ENCODE assay signal across 8 cellular contexts in genomic region chr4:77734928-77735327, GRCh38.
DNase-seq lines count a peak whose midpoint lies in the region; ATAC-seq and TF ChIP-seq lines count a peak whose summit lies in the region.

No MANE protein-coding gene starts in this region.

- intact Hi-C loops in left ventricle myocardium superior (cut with micrococcal nuclease) = no loop called here
- intact Hi-C loops in Right ventricle myocardium inferior (cut with DNase I) = loop anchor here (5.0 kb wide), 1 partner anchor 82 kb away; the partner anchor contains the start of gene CNOT6L

- H3K4me3 ChIP-seq in neural progenitor cell = no peak overlapping the region

- POLR2A ChIA-PET in naive thymus-derived CD8-positive, alpha-beta T cell (lab: Charles Lee) = no interaction called here

- no peaks in the 10 kb centered on the region for H3F3A ChIP-seq in neural progenitor cell (ENCODE audit: low read depth)

- peaks cover 54% of the 10 kb centered on the region for H3K36me3 Mint-ChIP-seq in activated naive CD8-positive, alpha-beta T cell treated with anti-CD3 and anti-CD28 coated beads for 36 hours
- peaks cover 0 to 79% (median 24%) of the 10 kb centered on the region in 3 donors for H3K36me3 Mint-ChIP-seq in naive thymus-derived CD8-positive, alpha-beta T cell
- H3K36me3 Mint-ChIP-seq in neural progenitor cell = peaks cover 5% of the 10 kb centered on the region

- no peak overlapping the region for H2AFZ ChIP-seq in neural progenitor cell (replicated peaks)

- ATAC-seq in left ventricle myocardium superior (peak; percentile 26), Right ventricle myocardium inferior (no peak), HG02571 (IDR thresholded peaks at IDR 0.05; ENCODE audit: unreplicated experiment) (peak; percentile 84)
- ATAC-seq in naive thymus-derived CD8-positive, alpha-beta T cell = peak; percentile 73 to 79

- DNase-seq in left ventricle myocardium superior = no peak
- no peak for DNase-seq in Right ventricle myocardium inferior (ENCODE audit: missing footprints)
- DNase-seq in M059J (ENCODE audit: low read depth) = peak; percentile 77
- peak; percentile 38 for DNase-seq in activated naive CD8-positive, alpha-beta T cell treated with anti-CD3 and anti-CD28 coated beads for 36 hours
- DNase-seq in naive thymus-derived CD8-positive, alpha-beta T cell = peak in 5 of 10 donors; percentile 12 to 32 (median 24)
- DNase-seq in neural progenitor cell (ENCODE audit: low spot score) = no peak
- DNase-seq in C1 segment of cervical spinal cord (lab: John Stamatoyannopoulos, UW) = no peak

- no peaks in the 10 kb centered on the region for H4K20me1 ChIP-seq in neural progenitor cell (ENCODE audit: low read depth)

- no peaks in the 10 kb centered on the region for H3K9me3 ChIP-seq in neural progenitor cell (ENCODE audit: low read depth)

- no peaks in the 10 kb centered on the region for H3K36me3 ChIP-seq in neural progenitor cell

- H3K4me1 Mint-ChIP-seq in activated naive CD8-positive, alpha-beta T cell treated with anti-CD3 and anti-CD28 coated beads for 36 hours = peaks cover 70% of the 10 kb centered on the region
- peaks cover 21 to 76% (median 62%) of the 10 kb centered on the region in 4 donors for H3K4me1 Mint-ChIP-seq in naive thymus-derived CD8-positive, alpha-beta T cell
- H3K4me1 Mint-ChIP-seq in neural progenitor cell = no peaks in the 10 kb centered on the region

- H3K4me1 ChIP-seq in neural progenitor cell = no peaks in the 10 kb centered on the region

- H3K27ac ChIP-seq in neural progenitor cell = no peak overlapping the region

- TF ChIP-seq CTCF in neural progenitor cell (IDR thresholded peaks at IDR 0.05) = no peak

- H3K4me3 Mint-ChIP-seq in activated naive CD8-positive, alpha-beta T cell treated with anti-CD3 and anti-CD28 coated beads for 36 hours = peak overlapping the region; percentile 57
- H3K4me3 Mint-ChIP-seq in naive thymus-derived CD8-positive, alpha-beta T cell = peak overlapping the region; percentile 42 to 73 (median 64)
- no peak overlapping the region for H3K4me3 Mint-ChIP-seq in neural progenitor cell

- no peaks in the 10 kb centered on the region for H3K27me3 Mint-ChIP-seq in activated naive CD8-positive, alpha-beta T cell treated with anti-CD3 and anti-CD28 coated beads for 36 hours
- H3K27me3 Mint-ChIP-seq in naive thymus-derived CD8-positive, alpha-beta T cell = no peaks in the 10 kb centered on the region
- H3K27me3 Mint-ChIP-seq in neural progenitor cell (ENCODE audit: insufficient read depth, low read depth) = no peaks in the 10 kb centered on the region

- H3K9ac ChIP-seq in neural progenitor cell = no peak overlapping the region

- no peaks in the 10 kb centered on the region for H3K79me2 ChIP-seq in neural progenitor cell (ENCODE audit: low read depth)

- H3K9me3 Mint-ChIP-seq in activated naive CD8-positive, alpha-beta T cell treated with anti-CD3 and anti-CD28 coated beads for 36 hours = no peaks in the 10 kb centered on the region
- H3K9me3 Mint-ChIP-seq in naive thymus-derived CD8-positive, alpha-beta T cell = no peaks in the 10 kb centered on the region
- no peaks in the 10 kb centered on the region for H3K9me3 Mint-ChIP-seq in neural progenitor cell

- no peak overlapping the region for H3K4me2 ChIP-seq in neural progenitor cell

- no peaks in the 10 kb centered on the region for H3K27me3 ChIP-seq in neural progenitor cell

- peak overlapping the region; percentile 83 for H3K27ac Mint-ChIP-seq in activated naive CD8-positive, alpha-beta T cell treated with anti-CD3 and anti-CD28 coated beads for 36 hours
- H3K27ac Mint-ChIP-seq in naive thymus-derived CD8-positive, alpha-beta T cell = peak overlapping the region; percentile 37 to 84 (median 68)
- H3K27ac Mint-ChIP-seq in neural progenitor cell = no peak overlapping the region

Comparison
In these comparisons a context has a peak if more than half of its experiments do, and no peak if none do; other contexts are left out.
1. DNase-seq: peak in M059J (single experiment) and activated naive CD8-positive, alpha-beta T cell treated with anti-CD3 and anti-CD28 coated beads for 36 hours (single experiment); none in left ventricle myocardium superior (single experiment), Right ventricle myocardium inferior (single experiment), neural progenitor cell (single experiment) and C1 segment of cervical spinal cord (0 of 14).